9 cellular contexts compared by ENCODE assay signal in the genomic region with DNA sequence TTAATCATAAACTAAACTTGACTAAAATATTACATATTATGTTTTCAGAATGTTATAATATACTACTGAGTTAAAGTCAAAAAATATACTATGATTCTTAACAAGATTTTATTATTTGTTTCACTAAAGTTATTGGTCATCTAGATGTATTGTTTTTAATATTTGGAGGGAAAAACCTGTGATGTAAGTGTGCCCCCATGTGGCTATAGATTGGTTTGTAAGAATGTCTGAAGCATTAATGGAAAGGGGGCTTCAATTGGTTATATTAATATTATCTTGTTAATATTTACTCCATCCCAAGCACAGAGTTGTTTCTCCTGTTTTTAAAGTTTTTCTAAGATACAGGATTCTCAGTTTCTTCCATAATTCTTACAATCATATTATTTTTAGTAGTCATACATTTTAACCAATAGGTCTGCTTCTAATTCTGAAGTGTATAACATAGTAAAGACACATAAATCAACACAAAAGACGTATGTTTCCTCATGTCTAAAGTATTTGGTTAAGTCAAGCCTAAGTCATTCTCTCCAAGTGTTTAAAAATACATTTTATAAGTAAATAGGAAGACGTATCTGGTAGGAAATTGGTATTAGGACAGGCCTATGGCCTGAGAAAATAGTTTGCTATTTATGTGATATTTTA. TPM values are rescaled to one million over a fixed set of nuclear protein-coding genes. Genes with fewer than 3 reads are reported as not detected.
DNase-seq lines count a peak whose midpoint lies in the region; ATAC-seq, FAIRE-seq and TF ChIP-seq lines count a peak whose summit lies in the region.
"Had no signal": no experiment of that assay in that cellular context is flagged by ENCODE, and none has a peak within 500 bp of the region (broad histone marks: within the 10 kb centered on the region; RNA-seq: fewer than 3 reads in every experiment).

No MANE protein-coding gene starts in this region.

- H3K4ac ChIP-seq in neuronal stem cell (ENCODE audit: low read length), result no peak overlapping the region

- H3K27ac ChIP-seq in neuronal stem cell (replicated peaks; ENCODE audit: low read length), result no peak overlapping the region

- H3K4me2 ChIP-seq in neuronal stem cell (ENCODE audit: insufficient read depth, low read length, poor library complexity, severe bottlenecking), result no peak overlapping the region

- no peak overlapping the region for H2BK15ac ChIP-seq in neuronal stem cell (ENCODE audit: low read length)

- DNase-seq in GM12865 (ENCODE audit: low read depth), result peak; percentile 9
- peak; percentile 30 for DNase-seq in NCI-H1417 treated with DMSO at 0.1 percent for 48 hours (lab: John Stamatoyannopoulos, UW)
- peak; percentile 37 for DNase-seq in cerebellar cortex (ENCODE audit: low spot score)
- DNase-seq in neuronal stem cell (ENCODE audit: low spot score), result peak; percentile 3
- DNase-seq in activated T-helper 1 cell treated with anti-CD3 and anti-CD28 coated beads, Interleukin-12 subunit alpha, Interleukin-12 subunit beta, Interleukin-2, Interleukin-4 antibody, amounts not matched to agents 30 ng/mL and 10 ng/mL and 1 ng/mL, durations not matched to agents 14 hours and 24 hours and 36 hours (ENCODE audit: low spot score), result no peak
- no peak for DNase-seq in stimulated activated CD8-positive, alpha-beta memory T cell treated with anti-CD3 and anti-CD28 coated beads, Interleukin-4, amount 100 ng/mL, for 48 hours
- DNase-seq in HTR-8/SVneo (ENCODE audit: insufficient read length, low spot score), result no peak

- peaks cover 0 to 2% of the 10 kb centered on the region in 2 donors for H3K9me3 ChIP-seq in neuronal stem cell (replicated peaks in 1 of 2; ENCODE audit: control insufficient read depth in 2 of 2, insufficient read depth in 1 of 2, low read depth in 1 of 2, low read length in 2 of 2)

- no peak overlapping the region for H4K8ac ChIP-seq in neuronal stem cell (ENCODE audit: low read depth, low read length)

- H2AFZ ChIP-seq in neuronal stem cell (ENCODE audit: low read length), result no peak overlapping the region

- FAIRE-seq in HTR-8/SVneo (lab: Jason Lieb, UNC), result no peak

- no peaks in the 10 kb centered on the region for H3K79me1 ChIP-seq in neuronal stem cell (ENCODE audit: low read depth, low read length)

- H3K36me3 Mint-ChIP-seq in activated T-helper 1 cell treated with anti-CD3 and anti-CD28 coated beads, Interleukin-12 subunit alpha, Interleukin-12 subunit beta, Interleukin-2, Interleukin-4 antibody, amounts not matched to agents 30 ng/mL and 10 ng/mL and 1 ng/mL, durations not matched to agents 14 hours and 24 hours and 36 hours (ENCODE audit: low read depth), result no peaks in the 10 kb centered on the region

- H3K27me3 ChIP-seq in neuronal stem cell (ENCODE audit: control insufficient read depth in 3 of 3, insufficient read depth in 3 of 3, low read depth in 1 of 3, low read length in 3 of 3), result no peaks in the 10 kb centered on the region

- WGBS in neuronal stem cell (ENCODE audit: extremely low coverage in 2 of 2, insufficient read length in 2 of 2, insufficient replicate concordance in 1 of 2), 2 donors, result no CpG with 5 or more reads among the region's 2 CpGs

- no peak overlapping the region for H3K4me3 ChIP-seq in GM12865 (ENCODE audit: low read depth, low read length)
- H3K4me3 ChIP-seq in neuronal stem cell (ENCODE audit: low read length in 2 of 2), result no peak overlapping the region

- H3K36me3 ChIP-seq in neuronal stem cell (replicated peaks in 1 of 2; ENCODE audit: control insufficient read depth in 2 of 2, insufficient read depth in 2 of 2, low read length in 2 of 2), result no peaks in the 10 kb centered on the region

- intact Hi-C loops in activated T-helper 1 cell treated with anti-CD3 and anti-CD28 coated beads, Interleukin-12 subunit alpha, Interleukin-12 subunit beta, Interleukin-2, Interleukin-4 antibody, amounts not matched to agents 30 ng/mL and 10 ng/mL and 1 ng/mL, durations not matched to agents 14 hours and 24 hours and 36 hours (cut with micrococcal nuclease), result loop anchor here (1.0 to 10.0 kb wide), 2 partner anchors 359 to 394 kb away; no protein-coding TSS in a partner anchor

- no peak overlapping the region for H2BK5ac ChIP-seq in neuronal stem cell (ENCODE audit: low read length)

- no peak overlapping the region for H3K27ac Mint-ChIP-seq in activated T-helper 1 cell treated with anti-CD3 and anti-CD28 coated beads, Interleukin-12 subunit alpha, Interleukin-12 subunit beta, Interleukin-2, Interleukin-4 antibody, amounts not matched to agents 30 ng/mL and 10 ng/mL and 1 ng/mL, durations not matched to agents 14 hours and 24 hours and 36 hours

- H3K18ac ChIP-seq in neuronal stem cell (ENCODE audit: low read length), result no peak overlapping the region

- H3K4me3 Mint-ChIP-seq in activated T-helper 1 cell treated with anti-CD3 and anti-CD28 coated beads, Interleukin-12 subunit alpha, Interleukin-12 subunit beta, Interleukin-2, Interleukin-4 antibody, amounts not matched to agents 30 ng/mL and 10 ng/mL and 1 ng/mL, durations not matched to agents 14 hours and 24 hours and 36 hours, result no peak overlapping the region

- peak; percentile 19 for TF ChIP-seq CTCF in GM12865 (IDR thresholded peaks at IDR 0.05; ENCODE audit: insufficient read depth, low read depth, low read length, missing control alignments)

- H3K4me1 Mint-ChIP-seq in activated T-helper 1 cell treated with anti-CD3 and anti-CD28 coated beads, Interleukin-12 subunit alpha, Interleukin-12 subunit beta, Interleukin-2, Interleukin-4 antibody, amounts not matched to agents 30 ng/mL and 10 ng/mL and 1 ng/mL, durations not matched to agents 14 hours and 24 hours and 36 hours (ENCODE audit: low read depth), result no peaks in the 10 kb centered on the region

- H2BK120ac ChIP-seq in neuronal stem cell (ENCODE audit: low read depth, low read length), result no peak overlapping the region

- H2AK5ac ChIP-seq in neuronal stem cell (ENCODE audit: low read depth, low read length), result no peak overlapping the region

- no peak for ATAC-seq in HG03025 (IDR thresholded peaks at IDR 0.05; ENCODE audit: low FRiP score, unreplicated experiment)

- no peaks in the 10 kb centered on the region for H3K27me3 Mint-ChIP-seq in activated T-helper 1 cell treated with anti-CD3 and anti-CD28 coated beads, Interleukin-12 subunit alpha, Interleukin-12 subunit beta, Interleukin-2, Interleukin-4 antibody, amounts not matched to agents 30 ng/mL and 10 ng/mL and 1 ng/mL, durations not matched to agents 14 hours and 24 hours and 36 hours (ENCODE audit: insufficient read depth)

- H3K4me1 ChIP-seq in neuronal stem cell (ENCODE audit: control insufficient read depth in 2 of 2, insufficient read depth in 1 of 2, low read depth in 1 of 2, low read length in 2 of 2), result no peaks in the 10 kb centered on the region

- H3K9ac ChIP-seq in neuronal stem cell (ENCODE audit: low read depth, low read length, poor library complexity), result no peak overlapping the region

- no peak overlapping the region for H3K14ac ChIP-seq in neuronal stem cell (ENCODE audit: low read length)

- H2BK12ac ChIP-seq in neuronal stem cell (ENCODE audit: low read length), result no peak overlapping the region

- no peak overlapping the region for H3K23ac ChIP-seq in neuronal stem cell (ENCODE audit: low read depth, low read length, poor library complexity)

- no peak overlapping the region for H4K91ac ChIP-seq in neuronal stem cell (ENCODE audit: low read depth, low read length, poor library complexity)

- H3K9me3 Mint-ChIP-seq in activated T-helper 1 cell treated with anti-CD3 and anti-CD28 coated beads, Interleukin-12 subunit alpha, Interleukin-12 subunit beta, Interleukin-2, Interleukin-4 antibody, amounts not matched to agents 30 ng/mL and 10 ng/mL and 1 ng/mL, durations not matched to agents 14 hours and 24 hours and 36 hours, result no peaks in the 10 kb centered on the region

RNA-seq across cellular contexts. Expression of gene GNAT3, which starts 58.0 kb away (rescaled TPM):
- not detected for polyA plus RNA-seq in neuronal stem cell (2013, experiment 1 of 2)
- polyA plus RNA-seq in neuronal stem cell (2013, experiment 2 of 2), result not detected
- total RNA-seq in activated T-helper 1 cell treated with anti-CD3 and anti-CD28 coated beads, Interleukin-12 subunit alpha, Interleukin-12 subunit beta, Interleukin-2, Interleukin-4 antibody, amounts not matched to agents 30 ng/mL and 10 ng/mL and 1 ng/mL, durations not matched to agents 14 hours and 24 hours and 36 hours, result not detected in 2 replicates
- total RNA-seq: RPMI7951 had no signal

Comparison
In these comparisons a context has a peak if more than half of its experiments do, and no peak if none do; other contexts are left out.
1. DNase-seq: peak in GM12865 (single experiment), NCI-H1417 treated with DMSO at 0.1 percent for 48 hours (single experiment), cerebellar cortex (single experiment) and neuronal stem cell (single experiment); none in activated T-helper 1 cell treated with anti-CD3 and anti-CD28 coated beads, Interleukin-12 subunit alpha, Interleukin-12 subunit beta, Interleukin-2, Interleukin-4 antibody, amounts not matched to agents 30 ng/mL and 10 ng/mL and 1 ng/mL, durations not matched to agents 14 hours and 24 hours and 36 hours (single experiment), stimulated activated CD8-positive, alpha-beta memory T cell treated with anti-CD3 and anti-CD28 coated beads, Interleukin-4, amount 100 ng/mL, for 48 hours (single experiment) and HTR-8/SVneo (single experiment).